ENCODE assay signal across 8 cellular contexts in the genomic region with DNA sequence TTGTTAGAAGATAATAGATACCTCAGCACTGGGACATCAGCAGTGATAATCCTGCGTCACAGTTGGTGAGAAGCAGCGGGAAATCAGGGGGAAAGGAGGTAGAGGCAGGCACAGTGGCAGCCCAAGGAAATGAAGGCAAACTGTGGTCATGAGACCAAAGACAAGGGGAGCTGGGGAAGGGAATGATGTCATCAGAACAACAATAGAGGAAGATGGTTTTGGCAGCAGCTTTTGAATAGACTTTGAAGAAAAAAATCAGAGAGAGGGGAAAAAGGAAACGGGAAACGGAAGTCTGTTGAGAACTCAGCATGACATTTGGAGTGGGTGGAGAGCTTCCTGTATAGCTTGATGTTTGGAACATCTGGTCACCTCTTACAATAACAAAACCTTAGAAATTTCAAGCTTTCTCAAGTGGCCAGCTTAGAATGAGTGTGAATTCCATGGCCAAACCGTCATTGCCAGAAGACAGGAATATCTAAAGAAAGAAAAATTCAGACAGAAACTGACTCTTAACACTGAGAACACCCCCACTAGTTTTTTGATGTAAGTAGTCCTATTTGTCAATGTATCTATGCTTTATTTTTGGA. TPM values are rescaled to one million over a fixed set of nuclear protein-coding genes. Genes with fewer than 3 reads are reported as not detected.
A peak's percentile ranks its signal among the peaks of the same experiment; 100 is the strongest.
DNase-seq lines count a peak whose midpoint lies in the region; ATAC-seq and TF ChIP-seq lines count a peak whose summit lies in the region.

No MANE protein-coding gene starts in this region.

- H3K27me3 ChIP-seq in BE2C: no peaks in the 10 kb centered on the region; the same call in 1 of the 2 replicates

- H3K4me3 ChIP-seq in BE2C (ENCODE audit: low read depth, low read length): no peak overlapping the region

- H3K27ac Mint-ChIP-seq in activated T-helper 17 cell treated with anti-CD3 and anti-CD28 coated beads, Interleukin-2, amount 50 U/mL, for 72 hours: peak overlapping the region; percentile 70

- DNase-seq in NCI-H2227 (lab: John Stamatoyannopoulos, UW; ENCODE audit: unreplicated experiment) (peak; percentile 29), NCI-H2227 treated with DMSO at 0.1 percent for 48 hours (lab: John Stamatoyannopoulos, UW) (no peak), Kasumi-1 (lab: John Stamatoyannopoulos, UW) (peak; percentile 94), left lobe of liver (ENCODE audit: low spot score) (no peak), BE2C (no peak)

- no peaks in the 10 kb centered on the region for H3K36me3 Mint-ChIP-seq in activated T-helper 17 cell treated with anti-CD3 and anti-CD28 coated beads, Interleukin-2, amount 50 U/mL, for 72 hours (ENCODE audit: low read depth)

- H3K9me3 Mint-ChIP-seq in activated T-helper 17 cell treated with anti-CD3 and anti-CD28 coated beads, Interleukin-2, amount 50 U/mL, for 72 hours: no peaks in the 10 kb centered on the region

- H3K9me3 ChIP-seq in BE2C: no peaks in the 10 kb centered on the region

- no peaks in the 10 kb centered on the region for H3K27me3 Mint-ChIP-seq in activated T-helper 17 cell treated with anti-CD3 and anti-CD28 coated beads, Interleukin-2, amount 50 U/mL, for 72 hours

- no peaks in the 10 kb centered on the region for H3K36me3 ChIP-seq in BE2C

- TF ChIP-seq CTCF in BE2C (IDR thresholded peaks at IDR 0.05; ENCODE audit: low read depth, low read length): no peak

- no peaks in the 10 kb centered on the region for H3K4me1 ChIP-seq in BE2C

- H3K4me1 Mint-ChIP-seq in activated T-helper 17 cell treated with anti-CD3 and anti-CD28 coated beads, Interleukin-2, amount 50 U/mL, for 72 hours: peaks cover 21% of the 10 kb centered on the region

- ATAC-seq in GM21786 (IDR thresholded peaks at IDR 0.05; ENCODE audit: unreplicated experiment): peak; percentile 48
- peak; percentile 75 for ATAC-seq in activated T-helper 17 cell treated with anti-CD3 and anti-CD28 coated beads, Interleukin-2, amount 50 U/mL, for 72 hours (replicated peaks)
- peak; percentile 4 for ATAC-seq in left lobe of liver
- no peak for ATAC-seq in HG02970 (IDR thresholded peaks at IDR 0.05; ENCODE audit: low FRiP score, unreplicated experiment)

- H3K4me3 Mint-ChIP-seq in activated T-helper 17 cell treated with anti-CD3 and anti-CD28 coated beads, Interleukin-2, amount 50 U/mL, for 72 hours: peak overlapping the region; percentile 69

RNA-seq across cellular contexts. Expression of gene YES1, which starts 18.4 kb away (rescaled TPM):
- total RNA-seq in activated T-helper 17 cell treated with anti-CD3 and anti-CD28 coated beads, Interleukin-2, amount 50 U/mL, for 72 hours: 10 to 100 TPM; 12.1 to 22.0 TPM
- 31.1 TPM for total RNA-seq in left lobe of liver
- polyA plus RNA-seq in BE2C (2012; ENCODE audit: insufficient read depth, insufficient read length, low read depth): not detected

Comparison
In these comparisons a context has a peak if more than half of its experiments do, and no peak if none do; other contexts are left out.
1. DNase-seq: peak in NCI-H2227 (single experiment) and Kasumi-1 (2 of 2); none in NCI-H2227 treated with DMSO at 0.1 percent for 48 hours (single experiment), left lobe of liver (single experiment) and BE2C (single experiment).